In genomic region chr6:33417127-33417902, GRCh38 we compare ENCODE assay signal across 6 cellular contexts. TPM values are rescaled to one million over a fixed set of nuclear protein-coding genes. Genes with fewer than 3 reads are reported as not detected.
DNase-seq lines count a peak whose midpoint lies in the region; ATAC-seq and TF ChIP-seq lines count a peak whose summit lies in the region.

No MANE protein-coding gene starts in this region.

- DNase-seq in activated CD4-positive, alpha-beta T cell treated with anti-CD3 and anti-CD28 coated beads, Interleukin-2, amount 10 ng/mL, durations not matched to agents 7 days and 5 days, result no peak
- DNase-seq in activated CD4-positive, alpha-beta T cell treated with anti-CD3 and anti-CD28 coated beads for 1 hour, result no peak
- no peak for DNase-seq in hippocampal formation (lab: John Stamatoyannopoulos, UW)

- H3K36me3 Mint-ChIP-seq in activated CD4-positive, alpha-beta T cell treated with anti-CD3 and anti-CD28 coated beads, Interleukin-2, amount 10 ng/mL, durations not matched to agents 7 days and 5 days (ENCODE audit: low read depth), result peaks cover 30% of the 10 kb centered on the region
- H3K36me3 Mint-ChIP-seq in brain (peaks cover 33% of the 10 kb centered on the region), nephron (ENCODE audit: low read depth) (peaks cover 33% of the 10 kb centered on the region)

- TF ChIP-seq CTCF in brain (conservative IDR thresholded peaks at IDR 0.05) (no peak), nephron (IDR thresholded peaks at IDR 0.05; ENCODE audit: unreplicated experiment in 3 of 3) (no peak)

- ATAC-seq in GM19452 (IDR thresholded peaks at IDR 0.05; ENCODE audit: unreplicated experiment), result no peak

- H3K27ac Mint-ChIP-seq in activated CD4-positive, alpha-beta T cell treated with anti-CD3 and anti-CD28 coated beads, Interleukin-2, amount 10 ng/mL, durations not matched to agents 7 days and 5 days, result peak overlapping the region; percentile 97
- H3K27ac Mint-ChIP-seq in brain (peak overlapping the region; percentile 99 to 100 (median 100)), nephron (peak overlapping the region; percentile 100)

- H3K27me3 Mint-ChIP-seq in activated CD4-positive, alpha-beta T cell treated with anti-CD3 and anti-CD28 coated beads, Interleukin-2, amount 10 ng/mL, durations not matched to agents 7 days and 5 days, result peaks cover 3% of the 10 kb centered on the region
- H3K27me3 Mint-ChIP-seq in brain (peaks cover 10% of the 10 kb centered on the region), nephron (ENCODE audit: low read depth) (no peaks in the 10 kb centered on the region)

- CTCF ChIA-PET in activated CD4-positive, alpha-beta T cell treated with anti-CD3 and anti-CD28 coated beads, Interleukin-2, amount 10 ng/mL, durations not matched to agents 7 days and 5 days (lab: Charles Lee), result interaction anchor here (0.9 to 3.9 kb wide), 5 partner anchors 9 to 162 kb away, joined by 3 to 28 read pairs (median 4); no protein-coding TSS in a partner anchor

- POLR2A ChIA-PET in activated CD4-positive, alpha-beta T cell treated with anti-CD3 and anti-CD28 coated beads, Interleukin-2, amount 10 ng/mL, durations not matched to agents 7 days and 5 days (lab: Charles Lee), result interaction anchor here (0.7 kb wide), 1 partner anchor 169 kb away, joined by 6 read pairs; no protein-coding TSS in a partner anchor

- H3K9me3 Mint-ChIP-seq in activated CD4-positive, alpha-beta T cell treated with anti-CD3 and anti-CD28 coated beads, Interleukin-2, amount 10 ng/mL, durations not matched to agents 7 days and 5 days, result no peaks in the 10 kb centered on the region
- H3K9me3 Mint-ChIP-seq in brain (no peaks in the 10 kb centered on the region), nephron (no peaks in the 10 kb centered on the region)

- H3K4me3 Mint-ChIP-seq in activated CD4-positive, alpha-beta T cell treated with anti-CD3 and anti-CD28 coated beads, Interleukin-2, amount 10 ng/mL, durations not matched to agents 7 days and 5 days, result peak overlapping the region; percentile 95
- peak overlapping the region; percentile 93 to 98 (median 96) for H3K4me3 Mint-ChIP-seq in brain
- peak overlapping the region; percentile 95 to 98 (median 96) for H3K4me3 Mint-ChIP-seq in nephron

- peaks cover 73% of the 10 kb centered on the region for H3K4me1 Mint-ChIP-seq in activated CD4-positive, alpha-beta T cell treated with anti-CD3 and anti-CD28 coated beads, Interleukin-2, amount 10 ng/mL, durations not matched to agents 7 days and 5 days
- H3K4me1 Mint-ChIP-seq in brain, result peaks cover 85% of the 10 kb centered on the region
- H3K4me1 Mint-ChIP-seq in nephron, result peaks cover 58% of the 10 kb centered on the region

RNA-seq across cellular contexts. Expression of gene CUTA, which starts 0.6 kb away (rescaled TPM):
- total RNA-seq in activated CD4-positive, alpha-beta T cell treated with anti-CD3 and anti-CD28 coated beads, Interleukin-2, amount 10 ng/mL, durations not matched to agents 7 days and 5 days, result 100 to 1,000 TPM; 191 to 207 TPM
- polyA plus RNA-seq in brain (ENCODE audit: insufficient read depth, low read depth, low replicate concordance), result 837 TPM

RNA-seq across cellular contexts. Expression of gene SYNGAP1, which starts 2.5 kb away (rescaled TPM):
- 10 to 100 TPM; 42.9 to 44.9 TPM for total RNA-seq in activated CD4-positive, alpha-beta T cell treated with anti-CD3 and anti-CD28 coated beads, Interleukin-2, amount 10 ng/mL, durations not matched to agents 7 days and 5 days
- polyA plus RNA-seq in brain (ENCODE audit: insufficient read depth, low read depth, low replicate concordance), result 40.7 TPM

RNA-seq across cellular contexts. Expression of gene PHF1, which starts 6.5 kb away (rescaled TPM):
- total RNA-seq in activated CD4-positive, alpha-beta T cell treated with anti-CD3 and anti-CD28 coated beads, Interleukin-2, amount 10 ng/mL, durations not matched to agents 7 days and 5 days, result 10 to 100 TPM; 34.2 to 37.7 TPM
- polyA plus RNA-seq in brain (ENCODE audit: insufficient read depth, low read depth, low replicate concordance), result 115 TPM

RNA-seq across cellular contexts. Expression of gene KIFC1, which starts 25.7 kb away (rescaled TPM):
- 100 to 1,000 TPM; 157 to 167 TPM for total RNA-seq in activated CD4-positive, alpha-beta T cell treated with anti-CD3 and anti-CD28 coated beads, Interleukin-2, amount 10 ng/mL, durations not matched to agents 7 days and 5 days
- 89.6 TPM for polyA plus RNA-seq in brain (ENCODE audit: insufficient read depth, low read depth, low replicate concordance)

RNA-seq across cellular contexts. Expression of gene ZBTB9, which starts 37.1 kb away (rescaled TPM):
- total RNA-seq in activated CD4-positive, alpha-beta T cell treated with anti-CD3 and anti-CD28 coated beads, Interleukin-2, amount 10 ng/mL, durations not matched to agents 7 days and 5 days, result 1 to 10 TPM; 9.0 to 9.9 TPM
- polyA plus RNA-seq in brain (ENCODE audit: insufficient read depth, low read depth, low replicate concordance), result 10.7 TPM
